ENCODE assay signal across 8 cellular contexts in genomic region chr3:52705438-52705687, GRCh38. TPM values are rescaled to one million over a fixed set of nuclear protein-coding genes. Genes with fewer than 3 reads are reported as not detected.
DNase-seq lines count a peak whose midpoint lies in the region; ATAC-seq and TF ChIP-seq lines count a peak whose summit lies in the region.

No MANE protein-coding gene starts in this region.

- H3K9ac ChIP-seq in PC-3 (ENCODE audit: low read length), result peak overlapping the region; percentile 90

- POLR2A ChIA-PET in PC-3 (lab: Charles Lee; ENCODE audit: unreplicated experiment), result interaction anchor here (0.5 kb wide), 1 partner anchor 94 kb away, joined by 3 read pairs; no protein-coding TSS in a partner anchor

- BruUV-seq in PC-3 (replicated peaks; lab: Mats Ljungman, UMichigan), result no TSS peak

- H3K27me3 ChIP-seq in PC-3 (ENCODE audit: low read length), result no peaks in the 10 kb centered on the region

- H3F3A ChIP-seq in PC-3 (ENCODE audit: low read length, unreplicated experiment), result no peaks in the 10 kb centered on the region

- peaks cover 16% of the 10 kb centered on the region for H3K4me1 Mint-ChIP-seq in progenitor cell of endocrine pancreas (ENCODE audit: low read depth)

- H3K27me3 Mint-ChIP-seq in progenitor cell of endocrine pancreas, result no peaks in the 10 kb centered on the region

- no peaks in the 10 kb centered on the region for H4K20me1 ChIP-seq in PC-3 (ENCODE audit: low read length)

- peak overlapping the region; percentile 91 for H3K27ac Mint-ChIP-seq in progenitor cell of endocrine pancreas

- CTCF ChIA-PET in PC-3 (lab: Charles Lee), result no interaction called here

- peaks cover 11% of the 10 kb centered on the region; the same call in 1 of the 2 replicates for H3K36me3 ChIP-seq in PC-3 (ENCODE audit: low read depth, low read length)

- peaks cover 59% of the 10 kb centered on the region for H3K79me2 ChIP-seq in PC-3 (ENCODE audit: low read length)

- no peaks in the 10 kb centered on the region for H3K9me2 ChIP-seq in PC-3 (replicated peaks; ENCODE audit: low read length)

- peaks cover 18% of the 10 kb centered on the region for H3K4me1 ChIP-seq in PC-3 (ENCODE audit: insufficient read depth, low read length)

- peak overlapping the region; percentile 83 for H2AFZ ChIP-seq in PC-3 (ENCODE audit: low read length)

- H3K4me3 ChIP-seq in GM12865 (ENCODE audit: low read depth, low read length) (peak overlapping the region; percentile 77), PC-3 (ENCODE audit: low read length) (peak overlapping the region; percentile 95)

- no peak for TF ChIP-seq CTCF in GM12865 (IDR thresholded peaks at IDR 0.05; ENCODE audit: insufficient read depth, low read depth, low read length, missing control alignments)
- no peak for TF ChIP-seq CTCF in PC-3 (conservative IDR thresholded peaks at IDR 0.05; ENCODE audit: low read depth, low read length)
- no peak for TF ChIP-seq CTCF in progenitor cell of endocrine pancreas (IDR thresholded peaks at IDR 0.05; ENCODE audit: unreplicated experiment)

- H3K9me3 Mint-ChIP-seq in progenitor cell of endocrine pancreas (ENCODE audit: low read depth), result no peaks in the 10 kb centered on the region

- H3K9me3 ChIP-seq in PC-3 (ENCODE audit: low read length), result no peaks in the 10 kb centered on the region

- intact Hi-C loops in PC-3 (cut with micrococcal nuclease), result loop anchor here (1.0 to 2.0 kb wide), 2 partner anchors 8 to 19 kb away; partner anchors contain the start of gene GNL3

- peak overlapping the region; percentile 95 for H3K4me3 Mint-ChIP-seq in progenitor cell of endocrine pancreas (ENCODE audit: low read depth)

- no peaks in the 10 kb centered on the region for H3K36me3 Mint-ChIP-seq in progenitor cell of endocrine pancreas (ENCODE audit: insufficient read depth)

- peak overlapping the region; percentile 90 for H3K4me2 ChIP-seq in PC-3 (ENCODE audit: low read length)

- H3K27ac ChIP-seq in PC-3 (ENCODE audit: low read length) (peak overlapping the region; percentile 36), epithelial cell of prostate (peak overlapping the region; percentile 82)

- ATAC-seq in PC-3, result no peak
- ATAC-seq in GM21723 (IDR thresholded peaks at IDR 0.05; ENCODE audit: unreplicated experiment), result no peak

- DNase-seq in GM12865 (ENCODE audit: low read depth) (no peak), PC-3 (no peak), epithelial cell of prostate (ENCODE audit: low read depth, low spot score) (no peak), progenitor cell of endocrine pancreas (ENCODE audit: low spot score, unreplicated experiment) (no peak), HT-29 (ENCODE audit: low spot score) (no peak), germinal center (ENCODE audit: low spot score) (no peak), NCI-H1930 (lab: John Stamatoyannopoulos, UW) (no peak)

RNA-seq across cellular contexts. Expression of gene GLT8D1, which starts 0.2 kb away (rescaled TPM):
- total RNA-seq in PC-3 (2014; rRNA removed) (53.6 and 70.2 TPM in 2 replicates), progenitor cell of endocrine pancreas (76.4 and 79.8 TPM in 2 replicates)
- 30.0 and 34.4 TPM in 2 replicates for total RNA-seq in HT-29 (2014; rRNA removed; shearing (Covaris generic))

RNA-seq across cellular contexts. Expression of gene SPCS1, which starts 0.5 kb away (rescaled TPM):
- total RNA-seq in PC-3 (2014; rRNA removed) (114 and 133 TPM in 2 replicates), progenitor cell of endocrine pancreas (85.1 and 89.6 TPM in 2 replicates)
- total RNA-seq in HT-29 (2014; rRNA removed; shearing (Covaris generic)), result 78.3 and 85.7 TPM in 2 replicates

RNA-seq across cellular contexts. Expression of gene GNL3, which starts 19.5 kb away (rescaled TPM):
- total RNA-seq in PC-3 (2014; rRNA removed), result 219 TPM in 2 replicates
- 85.9 and 94.0 TPM in 2 replicates for total RNA-seq in progenitor cell of endocrine pancreas
- total RNA-seq in HT-29 (2014; rRNA removed; shearing (Covaris generic)), result 69.6 and 69.8 TPM in 2 replicates

RNA-seq across cellular contexts. Expression of gene PBRM1, which starts 19.6 kb away (rescaled TPM):
- total RNA-seq in PC-3 (2014; rRNA removed), result 59.7 and 67.8 TPM in 2 replicates
- 128 and 131 TPM in 2 replicates for total RNA-seq in progenitor cell of endocrine pancreas
- total RNA-seq in HT-29 (2014; rRNA removed; shearing (Covaris generic)), result 25.4 and 27.6 TPM in 2 replicates
